8 cellular contexts compared by ENCODE assay signal in the genomic region with DNA sequence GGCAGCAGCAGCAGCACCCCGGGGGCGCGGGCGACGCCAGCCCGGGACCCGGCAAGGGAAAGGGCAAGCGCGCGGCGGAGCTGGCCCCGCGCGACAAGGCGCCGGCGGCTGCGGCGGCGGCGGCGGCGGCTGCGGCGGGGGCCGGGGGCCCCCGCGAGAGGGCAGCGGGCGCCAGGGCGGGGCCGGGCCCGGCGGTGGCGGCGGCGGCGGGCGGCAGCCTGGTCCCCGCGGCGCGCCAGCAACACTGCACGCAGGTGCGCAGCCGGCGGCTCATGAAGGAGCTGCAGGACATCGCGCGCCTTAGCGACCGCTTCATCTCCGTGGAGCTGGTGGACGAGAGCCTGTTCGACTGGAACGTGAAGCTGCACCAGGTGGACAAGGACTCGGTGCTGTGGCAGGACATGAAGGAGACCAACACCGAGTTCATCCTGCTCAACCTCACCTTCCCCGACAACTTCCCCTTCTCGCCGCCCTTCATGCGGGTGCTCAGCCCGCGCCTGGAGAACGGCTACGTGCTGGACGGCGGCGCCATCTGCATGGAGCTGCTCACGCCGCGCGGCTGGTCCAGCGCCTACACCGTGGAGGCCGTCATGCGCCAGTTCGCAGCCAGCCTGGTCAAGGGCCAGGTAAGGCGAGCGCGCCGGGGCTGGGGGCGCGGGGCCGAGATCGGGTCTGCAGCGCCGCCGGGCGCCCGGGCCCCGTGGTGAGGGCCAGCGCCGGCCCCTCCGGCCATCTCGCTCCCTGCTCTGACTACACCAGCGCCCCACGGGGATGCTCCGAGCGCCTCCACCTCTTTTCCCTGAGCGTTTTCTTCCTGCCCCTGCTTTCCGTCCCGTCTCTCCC. TPM values are rescaled to one million over a fixed set of nuclear protein-coding genes. Genes with fewer than 3 reads are reported as not detected.
A peak's percentile ranks its signal among the peaks of the same experiment; 100 is the strongest.
DNase-seq lines count a peak whose midpoint lies in the region; ATAC-seq and TF ChIP-seq lines count a peak whose summit lies in the region.

A gene with protein sequence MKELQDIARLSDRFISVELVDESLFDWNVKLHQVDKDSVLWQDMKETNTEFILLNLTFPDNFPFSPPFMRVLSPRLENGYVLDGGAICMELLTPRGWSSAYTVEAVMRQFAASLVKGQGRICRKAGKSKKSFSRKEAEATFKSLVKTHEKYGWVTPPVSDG (plus strand): TSS at position 238 of the 843 bp plus-strand sequence. CDS start 35 bp downstream, at position 273.

- no peaks in the 10 kb centered on the region for H3K36me3 ChIP-seq in ES-I3 (ENCODE audit: insufficient read depth, low read length)

- H3K4me1 Mint-ChIP-seq in T-cell = peaks cover 10 to 18% (median 17%) of the 10 kb centered on the region in 3 donors
- peaks cover 0 to 7% of the 10 kb centered on the region in 2 donors for H3K4me1 Mint-ChIP-seq in natural killer cell

- intact Hi-C loops in natural killer cell (cut with micrococcal nuclease) = no loop called here

- no peaks in the 10 kb centered on the region for H3K9me3 Mint-ChIP-seq in T-cell
- H3K9me3 Mint-ChIP-seq in natural killer cell = no peaks in the 10 kb centered on the region

- no peak within 1 kb of the TSS for H3K27ac Mint-ChIP-seq in T-cell
- H3K27ac Mint-ChIP-seq in natural killer cell = no peak within 1 kb of the TSS

- ATAC-seq in HG02588 (IDR thresholded peaks at IDR 0.05; ENCODE audit: unreplicated experiment) = peak; percentile 50
- peak in 3 of 4 experiments; percentile 24 to 49 (median 37) for ATAC-seq in T-cell (replicated peaks in 1 of 4)
- ATAC-seq in esophagus mucosa = peak; percentile 46
- no peak for ATAC-seq in natural killer cell

- H3K36me3 Mint-ChIP-seq in T-cell = no peaks in the 10 kb centered on the region
- no peaks in the 10 kb centered on the region for H3K36me3 Mint-ChIP-seq in natural killer cell

- H3K9me3 ChIP-seq in ES-I3 (ENCODE audit: control insufficient read depth, insufficient read depth, low read length) = no peaks in the 10 kb centered on the region

- POLR2A ChIA-PET in T-cell (lab: Charles Lee) = no interaction called here

- H3K4me3 Mint-ChIP-seq in T-cell (peak within 1 kb of the TSS in 2 of 3 donors; percentile 63 to 72), natural killer cell (peak within 1 kb of the TSS; percentile 65)

- peak in 2 of 34 experiments; percentile 2 to 8 for DNase-seq in T-cell
- DNase-seq in natural killer cell = no peak
- DNase-seq in OCI-M2 (lab: John Stamatoyannopoulos, UW; ENCODE audit: unreplicated experiment) = no peak
- no peak for DNase-seq in HT-29 (ENCODE audit: low spot score)
- no peak for DNase-seq in SW 1271 (lab: John Stamatoyannopoulos, UW)

- H3K4me1 ChIP-seq in ES-I3 (ENCODE audit: insufficient read depth, low read length) = no peaks in the 10 kb centered on the region

- peak within 1 kb of the TSS; percentile 59 for H3K9ac ChIP-seq in ES-I3 (ENCODE audit: low read depth, low read length)

- H3K27me3 Mint-ChIP-seq in T-cell = peaks cover 47 to 51% of the 10 kb centered on the region in 2 donors
- peaks cover 28 to 36% of the 10 kb centered on the region in 2 donors for H3K27me3 Mint-ChIP-seq in natural killer cell (ENCODE audit: low read depth in 2 of 2)

- CTCF ChIA-PET in T-cell (lab: Charles Lee) = no interaction called here

- no peak for TF ChIP-seq CTCF in natural killer cell (IDR thresholded peaks at IDR 0.05)

RNA-seq across cellular contexts. Expression of the gene that starts here (rescaled TPM):
- total RNA-seq in T-cell (under 1 TPM in 2 of 5 donors, not detected in 3; 0.06 to 0.14 TPM), esophagus mucosa (not detected), natural killer cell (not detected)
- not detected in 2 replicates for total RNA-seq in HT-29 (2014; rRNA removed; shearing (Covaris generic))

Comparison
In these comparisons a context has a peak if more than half of its experiments do, and no peak if none do; other contexts are left out.
1. Peak in ATAC-seq in T-cell; RNA of the gene not detected or under 1 TPM.
2. Peak in ATAC-seq in esophagus mucosa; RNA of the gene not detected or under 1 TPM.